Comparison of ENCODE assay signal across 8 cellular contexts in genomic region chr19:44401108-44401786, GRCh38. TPM values are rescaled to one million over a fixed set of nuclear protein-coding genes. Genes with fewer than 3 reads are reported as not detected.
DNase-seq lines count a peak whose midpoint lies in the region; ATAC-seq and TF ChIP-seq lines count a peak whose summit lies in the region.

Gene ZNF285 (minus strand): TSS chr19:44401608. CDS start chr19:44397213, 4,395 bp downstream.

- H3K27ac Mint-ChIP-seq in CD8-positive, alpha-beta T cell: peak within 1 kb of the TSS; percentile 88
- peak within 1 kb of the TSS; percentile 59 to 72 for H3K27ac Mint-ChIP-seq in natural killer cell treated with Interleukin-12 subunit alpha and Interleukin-12 subunit beta and Interleukin-15 and Interleukin-18, amount 100 ng/mL, for 72 hours
- peak within 1 kb of the TSS; percentile 70 for H3K27ac Mint-ChIP-seq in stimulated activated memory B cell treated with anti-CD40 and anti-IgM and Interleukin-4, amounts not matched to agents 10 μg/mL and 1 μg/mL and 100 μg/mL, for 72 hours

- TF ChIP-seq CTCF in CD8-positive, alpha-beta T cell (IDR thresholded peaks at IDR 0.05): no peak

- POLR2A ChIA-PET in CD8-positive, alpha-beta T cell (lab: Charles Lee): no interaction called here

- H3K4me3 Mint-ChIP-seq in CD8-positive, alpha-beta T cell: peak within 1 kb of the TSS; percentile 98
- peak within 1 kb of the TSS; percentile 97 for H3K4me3 Mint-ChIP-seq in natural killer cell treated with Interleukin-12 subunit alpha and Interleukin-12 subunit beta and Interleukin-15 and Interleukin-18, amount 100 ng/mL, for 72 hours
- H3K4me3 Mint-ChIP-seq in stimulated activated memory B cell treated with anti-CD40 and anti-IgM and Interleukin-4, amounts not matched to agents 10 μg/mL and 1 μg/mL and 100 μg/mL, for 72 hours: peak within 1 kb of the TSS; percentile 91

- no peaks in the 10 kb centered on the region for H3K36me3 ChIP-seq in CD8-positive, alpha-beta T cell (ENCODE audit: insufficient read depth, low read length)

- H3K36me3 Mint-ChIP-seq in CD8-positive, alpha-beta T cell: peaks cover 43% of the 10 kb centered on the region
- peaks cover 37% of the 10 kb centered on the region for H3K36me3 Mint-ChIP-seq in natural killer cell treated with Interleukin-12 subunit alpha and Interleukin-12 subunit beta and Interleukin-15 and Interleukin-18, amount 100 ng/mL, for 72 hours
- peaks cover 23% of the 10 kb centered on the region for H3K36me3 Mint-ChIP-seq in stimulated activated memory B cell treated with anti-CD40 and anti-IgM and Interleukin-4, amounts not matched to agents 10 μg/mL and 1 μg/mL and 100 μg/mL, for 72 hours

- H3K4me1 ChIP-seq in CD8-positive, alpha-beta T cell (ENCODE audit: insufficient read depth, low read length): peaks cover 6% of the 10 kb centered on the region

- peak within 1 kb of the TSS; percentile 75 for H3K4me3 ChIP-seq in CD8-positive, alpha-beta T cell (ENCODE audit: low read depth, low read length)

- no peak within 1 kb of the TSS for H3K27ac ChIP-seq in CD8-positive, alpha-beta T cell (ENCODE audit: low read depth, low read length)

- CTCF ChIA-PET in CD8-positive, alpha-beta T cell (lab: Charles Lee): no interaction called here

- peaks cover 13% of the 10 kb centered on the region for H3K4me1 Mint-ChIP-seq in CD8-positive, alpha-beta T cell (ENCODE audit: low read depth)
- peaks cover 6 to 7% of the 10 kb centered on the region in 2 donors for H3K4me1 Mint-ChIP-seq in natural killer cell treated with Interleukin-12 subunit alpha and Interleukin-12 subunit beta and Interleukin-15 and Interleukin-18, amount 100 ng/mL, for 72 hours (ENCODE audit: low read depth in 2 of 2)
- H3K4me1 Mint-ChIP-seq in stimulated activated memory B cell treated with anti-CD40 and anti-IgM and Interleukin-4, amounts not matched to agents 10 μg/mL and 1 μg/mL and 100 μg/mL, for 72 hours: peaks cover 8% of the 10 kb centered on the region

- peak; percentile 95 for ATAC-seq in CD8-positive, alpha-beta T cell
- ATAC-seq in natural killer cell treated with Interleukin-12 subunit alpha and Interleukin-12 subunit beta and Interleukin-15 and Interleukin-18, amount 100 ng/mL, for 72 hours: peak; percentile 92 to 97
- peak; percentile 97 for ATAC-seq in stimulated activated memory B cell treated with anti-CD40 and anti-IgM and Interleukin-4, amounts not matched to agents 10 μg/mL and 1 μg/mL and 100 μg/mL, for 72 hours
- ATAC-seq in GM18870 (IDR thresholded peaks at IDR 0.05; ENCODE audit: unreplicated experiment): no peak

- H3K27me3 Mint-ChIP-seq in CD8-positive, alpha-beta T cell (ENCODE audit: low read depth): peaks cover 4% of the 10 kb centered on the region
- peaks cover 0 to 6% of the 10 kb centered on the region in 2 donors for H3K27me3 Mint-ChIP-seq in natural killer cell treated with Interleukin-12 subunit alpha and Interleukin-12 subunit beta and Interleukin-15 and Interleukin-18, amount 100 ng/mL, for 72 hours
- no peaks in the 10 kb centered on the region for H3K27me3 Mint-ChIP-seq in stimulated activated memory B cell treated with anti-CD40 and anti-IgM and Interleukin-4, amounts not matched to agents 10 μg/mL and 1 μg/mL and 100 μg/mL, for 72 hours

- no peaks in the 10 kb centered on the region for H3K27me3 ChIP-seq in CD8-positive, alpha-beta T cell (ENCODE audit: insufficient read depth, low read length)

- peaks cover 39% of the 10 kb centered on the region for H3K9me3 Mint-ChIP-seq in CD8-positive, alpha-beta T cell
- peaks cover 24% of the 10 kb centered on the region for H3K9me3 Mint-ChIP-seq in natural killer cell treated with Interleukin-12 subunit alpha and Interleukin-12 subunit beta and Interleukin-15 and Interleukin-18, amount 100 ng/mL, for 72 hours
- H3K9me3 Mint-ChIP-seq in stimulated activated memory B cell treated with anti-CD40 and anti-IgM and Interleukin-4, amounts not matched to agents 10 μg/mL and 1 μg/mL and 100 μg/mL, for 72 hours: peaks cover 25% of the 10 kb centered on the region

- H3K9me3 ChIP-seq in CD8-positive, alpha-beta T cell (ENCODE audit: low read length): no peaks in the 10 kb centered on the region

- intact Hi-C loops in CD8-positive, alpha-beta T cell (cut with DNase I, micrococcal nuclease): loop anchor here (1.0 to 5.0 kb wide), 2 partner anchors 46 to 189 kb away; partner anchors contain the start of genes ZNF227 (in 1 of the 2) and ZNF229 (in 1 of the 2)

- DNase-seq in CD8-positive, alpha-beta T cell: peak; percentile 36 to 84 (median 71)
- DNase-seq in HS-27A (ENCODE audit: low read depth) (peak; percentile 90), fibroblast of peridontal ligament (ENCODE audit: extremely low read depth) (peak; percentile 96), RKO (ENCODE audit: low spot score) (no peak)
- peak; percentile 63 for DNase-seq in activated T-cell treated with anti-CD3 and anti-CD28 coated beads, Interleukin-2, amount 50 U/mL, for 1 hour
- peak; percentile 90 for DNase-seq in natural killer cell treated with Interleukin-12 subunit alpha and Interleukin-12 subunit beta and Interleukin-15 and Interleukin-18, amount 100 ng/mL, for 72 hours (ENCODE audit: low spot score)

RNA-seq across cellular contexts. Expression of gene ZNF285, which starts in this region (rescaled TPM):
- under 1 TPM; 0.24 to 0.25 TPM for total RNA-seq in CD8-positive, alpha-beta T cell
- total RNA-seq in natural killer cell treated with Interleukin-12 subunit alpha and Interleukin-12 subunit beta and Interleukin-15 and Interleukin-18, amount 100 ng/mL, for 72 hours: 1 to 10 TPM in 1 of 2 donors, under 1 TPM in 1; 0.20 to 1.5 TPM

Comparison
In these comparisons a context has a peak if more than half of its experiments do, and no peak if none do; other contexts are left out.
1. Peak in DNase-seq, ATAC-seq and H3K4me3 ChIP-seq in CD8-positive, alpha-beta T cell; RNA of the gene not detected or under 1 TPM.